Comparison of ENCODE assay signal across 17 cellular contexts in genomic region chr7:38465946-38466345, GRCh38.
"Had no signal": no experiment of that assay in that cellular context is flagged by ENCODE, and none has a peak within 500 bp of the region (broad histone marks: within the 10 kb centered on the region; RNA-seq: fewer than 3 reads in every experiment).

No MANE protein-coding gene starts in this region.

- H3K27me3 ChIP-seq: gastrocnemius medialis, heart right ventricle, right lobe of liver, tibial artery, vagina had no signal

- DNase-seq: activated CD8-positive, alpha-beta memory T cell treated with anti-CD3 and anti-CD28 coated beads, Interleukin-2, amount 10 ng/mL, durations not matched to agents 7 days and 5 days; activated effector memory CD4-positive, alpha-beta T cell treated with anti-CD3 and anti-CD28 coated beads, Interleukin-2, amount 50 U/mL, for 16 hours; activated T-cell treated with anti-CD3 and anti-CD28 coated beads, Interleukin-2, amount 50 U/mL, for 24 hours; aorta; central memory CD4-positive, alpha-beta T cell; erythroblast; gastrocnemius medialis; heart right ventricle; kidney; left ventricle myocardium inferior; mesenchymal stem cell; occipital lobe; right lobe of liver; T-helper 2 cell; tibial artery had no signal

- H3K36me3 ChIP-seq: gastrocnemius medialis, heart right ventricle, left ventricle myocardium inferior, prostate gland, right lobe of liver, vagina had no signal

- H3K9me3 ChIP-seq: gastrocnemius medialis, prostate gland, right lobe of liver, tibial artery, vagina had no signal

- H3K4me1 ChIP-seq: gastrocnemius medialis, heart right ventricle, left ventricle myocardium inferior, prostate gland, right lobe of liver, vagina had no signal

- H3K4me3 ChIP-seq: gastrocnemius medialis, heart right ventricle, left ventricle myocardium inferior, prostate gland, right lobe of liver, tibial artery, vagina had no signal
